ENCODE assay signal across 18 cellular contexts in the genomic region with DNA sequence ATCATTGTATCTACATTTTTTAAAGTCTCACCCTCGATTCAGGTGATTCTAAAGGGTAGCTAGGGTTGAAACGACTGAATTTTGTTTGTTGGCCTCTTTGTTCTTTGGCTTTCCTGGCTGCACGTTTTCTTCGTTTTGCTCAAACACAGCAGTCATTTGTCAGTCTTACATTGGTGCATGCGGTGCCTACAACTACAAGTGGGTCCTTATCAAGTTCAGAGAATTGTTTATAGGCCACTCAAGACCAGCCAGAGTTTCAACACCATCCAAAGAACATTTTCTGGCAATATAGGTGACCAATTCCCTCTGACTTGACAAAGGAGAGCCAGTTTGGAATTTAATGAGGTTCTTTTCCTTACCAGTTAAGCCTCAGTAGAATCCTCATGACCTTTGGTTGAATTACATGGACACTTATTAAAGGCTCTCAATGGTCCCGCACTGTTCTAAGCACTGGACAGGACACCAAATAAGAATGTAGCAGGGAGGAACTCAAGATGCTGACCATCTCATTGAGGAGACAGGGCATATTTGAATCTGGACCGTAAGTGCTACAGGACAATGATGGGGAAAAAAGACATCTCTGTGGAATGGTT.
DNase-seq lines count a peak whose midpoint lies in the region; ATAC-seq and TF ChIP-seq lines count a peak whose summit lies in the region.
"Had no signal": no experiment of that assay in that cellular context is flagged by ENCODE, and none has a peak within 500 bp of the region (broad histone marks: within the 10 kb centered on the region; RNA-seq: fewer than 3 reads in every experiment).

No MANE protein-coding gene starts in this region.

- DNase-seq in right atrium auricular region (ENCODE audit: low spot score) (no peak), left cardiac atrium (no peak), coronary artery (ENCODE audit: low spot score) (no peak), trophoblast cell (no peak), upper lobe of right lung (no peak), DMS153 treated with DMSO at 0.1 percent for 48 hours (lab: John Stamatoyannopoulos, UW; ENCODE audit: unreplicated experiment) (no peak)
- DNase-seq in stimulated activated CD4-positive, alpha-beta T cell treated with anti-CD3 and anti-CD28 coated beads, Interleukin-2, amount 100 ng/mL, for 24 hours = no peak
- no peak for DNase-seq in effector memory CD4-positive, alpha-beta T cell
- DNase-seq: CD8-positive, alpha-beta memory T cell; DND-41; NCI-H2029; NCI-H2171; NCI-H510A treated with DMSO at 0.1 percent for 48 hours; NCI-H82; PC-3 had no signal

- no peak overlapping the region for H2BK12ac ChIP-seq in trophoblast cell (ENCODE audit: low read length)

- no peak overlapping the region for H3K23ac ChIP-seq in trophoblast cell (ENCODE audit: low read length)

- H3K9ac ChIP-seq in trophoblast cell (ENCODE audit: low read length) = no peak overlapping the region

- H3K79me1 ChIP-seq in trophoblast cell (ENCODE audit: low read length) = peaks cover 9% of the 10 kb centered on the region

- no peak overlapping the region for H2AFZ ChIP-seq in trophoblast cell (ENCODE audit: insufficient read depth, low read length, poor library complexity)

- peak overlapping the region; percentile 78 for H3K4ac ChIP-seq in trophoblast cell (ENCODE audit: low read depth, low read length)

- no peak overlapping the region for H4K8ac ChIP-seq in trophoblast cell (ENCODE audit: low read depth, low read length)

- no peak overlapping the region for H4K12ac ChIP-seq in trophoblast cell (ENCODE audit: low read depth, low read length)

- H3K4me3 ChIP-seq in right atrium auricular region (no peak overlapping the region), coronary artery (no peak overlapping the region), trophoblast cell (ENCODE audit: low read depth, low read length) (no peak overlapping the region), upper lobe of right lung (no peak overlapping the region)
- no peak overlapping the region for H3K4me3 ChIP-seq in effector memory CD4-positive, alpha-beta T cell (ENCODE audit: insufficient read depth, low read depth, low read length, poor library complexity, severe bottlenecking)
- H3K4me3 ChIP-seq: HAP-1 had no signal

- H2BK5ac ChIP-seq in trophoblast cell (ENCODE audit: low read depth, low read length, poor library complexity) = no peak overlapping the region

- peaks cover 7% of the 10 kb centered on the region for H3K79me2 ChIP-seq in trophoblast cell (ENCODE audit: control insufficient read depth, insufficient read depth, low read length, poor library complexity)

- intact Hi-C loops in left cardiac atrium (cut with DNase I) = no loop called here
- intact Hi-C loops in upper lobe of right lung (cut with DNase I) = no loop called here

- no peak overlapping the region for H2BK120ac ChIP-seq in trophoblast cell (ENCODE audit: insufficient read depth, low read length, poor library complexity)

- H3K4me1 ChIP-seq in right atrium auricular region = peaks cover 0 to 58% of the 10 kb centered on the region in 2 donors
- peaks cover 14 to 26% of the 10 kb centered on the region in 2 experiments for H3K4me1 ChIP-seq in trophoblast cell (ENCODE audit: control insufficient read depth in 1 of 2, insufficient read depth in 2 of 2, low read length in 2 of 2)
- no peaks in the 10 kb centered on the region for H3K4me1 ChIP-seq in upper lobe of right lung
- H3K4me1 ChIP-seq in effector memory CD4-positive, alpha-beta T cell (ENCODE audit: control insufficient read depth, insufficient read depth, low read length, poor library complexity, severe bottlenecking) = no peaks in the 10 kb centered on the region

- H3K4me2 ChIP-seq in trophoblast cell (ENCODE audit: low read length) = no peak overlapping the region

- WGBS in trophoblast cell (ENCODE audit: extremely low coverage, insufficient coverage, insufficient read length) = no CpG with 5 or more reads among the region's 7 CpGs

- H4K91ac ChIP-seq in trophoblast cell (ENCODE audit: low read depth, low read length) = no peak overlapping the region

- no peak overlapping the region for H3K14ac ChIP-seq in trophoblast cell (ENCODE audit: low read length)

- no peak overlapping the region for H2AK5ac ChIP-seq in trophoblast cell (ENCODE audit: low read length)

- H3K9me3 ChIP-seq in right atrium auricular region (no peaks in the 10 kb centered on the region), trophoblast cell (ENCODE audit: insufficient read depth, low read depth, low read length) (no peaks in the 10 kb centered on the region), upper lobe of right lung (no peaks in the 10 kb centered on the region)
- H3K9me3 ChIP-seq in effector memory CD4-positive, alpha-beta T cell (ENCODE audit: control insufficient read depth, low read length) = no peaks in the 10 kb centered on the region
- H3K9me3 ChIP-seq: HAP-1 had no signal

- H3K18ac ChIP-seq in trophoblast cell (ENCODE audit: low read length) = no peak overlapping the region

- peaks cover 12% of the 10 kb centered on the region for H3K36me3 ChIP-seq in right atrium auricular region
- H3K36me3 ChIP-seq in trophoblast cell (ENCODE audit: control insufficient read depth in 1 of 2, insufficient read depth in 2 of 2, low read length in 2 of 2) = peaks cover 8 to 27% of the 10 kb centered on the region in 2 experiments
- no peaks in the 10 kb centered on the region for H3K36me3 ChIP-seq in upper lobe of right lung
- H3K36me3 ChIP-seq in effector memory CD4-positive, alpha-beta T cell (ENCODE audit: control insufficient read depth, insufficient read depth, low read length) = no peaks in the 10 kb centered on the region
- H3K36me3 ChIP-seq: HAP-1 had no signal

- ATAC-seq in left cardiac atrium = no peak
- ATAC-seq in upper lobe of right lung = peak; percentile 86
- ATAC-seq: PC-3 had no signal

- TF ChIP-seq CTCF in right atrium auricular region (IDR thresholded peaks at IDR 0.05) (no peak), coronary artery (IDR thresholded peaks at IDR 0.05) (no peak), upper lobe of right lung (IDR thresholded peaks at IDR 0.05) (no peak)

- no peaks in the 10 kb centered on the region for H3K27me3 ChIP-seq in right atrium auricular region
- no peaks in the 10 kb centered on the region for H3K27me3 ChIP-seq in trophoblast cell (ENCODE audit: insufficient read depth, low read length)
- H3K27me3 ChIP-seq in upper lobe of right lung = no peaks in the 10 kb centered on the region
- no peaks in the 10 kb centered on the region for H3K27me3 ChIP-seq in effector memory CD4-positive, alpha-beta T cell (replicated peaks; ENCODE audit: control insufficient read depth, insufficient read depth, low read length, poor library complexity, severe bottlenecking)

- H3K27ac ChIP-seq in right atrium auricular region (peak overlapping the region; percentile 41 to 73), coronary artery (peak overlapping the region; percentile 44 to 83), trophoblast cell (ENCODE audit: low read depth, low read length) (no peak overlapping the region), upper lobe of right lung (no peak overlapping the region)
- no peak overlapping the region for H3K27ac ChIP-seq in effector memory CD4-positive, alpha-beta T cell (ENCODE audit: insufficient read depth, low read length, poor library complexity, severe bottlenecking)
- H3K27ac ChIP-seq: HL-60, RWPE1 had no signal

Comparison
In these comparisons a context has a peak if more than half of its experiments do, and no peak if none do; other contexts are left out.
1. H3K27ac ChIP-seq: peak in right atrium auricular region (2 of 2) and coronary artery (2 of 2); none in trophoblast cell (single experiment), upper lobe of right lung (single experiment) and effector memory CD4-positive, alpha-beta T cell (single experiment).